Comparison of ENCODE assay signal across 17 cellular contexts in the genomic region with DNA sequence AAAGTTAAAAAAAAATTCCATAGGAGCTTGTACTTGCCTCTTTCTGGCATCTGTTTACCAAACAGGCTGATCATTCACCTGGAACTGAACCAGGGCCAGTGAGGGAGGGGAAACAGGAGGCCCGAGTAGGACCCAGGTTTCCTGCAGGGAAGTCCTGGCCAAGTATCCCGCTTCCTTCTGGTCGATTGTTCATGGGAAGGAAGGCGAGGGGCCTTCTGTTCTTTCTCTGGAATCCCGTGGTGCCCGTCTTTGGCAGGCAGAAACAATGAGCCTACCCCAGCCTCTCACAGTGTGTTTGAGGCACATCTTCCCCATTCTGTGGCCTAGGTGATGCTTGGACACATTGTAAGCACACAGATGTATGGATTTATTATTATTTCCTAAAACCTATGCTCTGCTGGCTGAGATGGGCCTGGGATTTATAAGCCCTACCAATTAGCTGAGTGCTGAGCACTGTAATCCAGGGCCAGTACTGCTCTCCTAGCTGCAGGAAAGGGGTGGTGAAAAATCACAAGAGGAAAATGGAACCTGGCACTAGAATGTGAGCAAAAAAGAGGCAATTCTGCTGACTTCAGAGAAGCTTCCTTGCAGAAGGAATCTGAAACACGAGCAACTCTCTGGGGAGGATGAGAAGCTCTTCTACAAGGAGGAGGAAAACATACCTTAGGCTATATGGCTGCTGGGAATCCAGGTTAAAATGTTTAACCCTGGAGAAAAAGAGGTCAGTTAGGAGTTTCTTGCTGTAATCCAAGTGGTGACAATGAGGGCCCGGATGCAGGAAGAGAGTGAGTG. TPM values are rescaled to one million over a fixed set of nuclear protein-coding genes. Genes with fewer than 3 reads are reported as not detected.
DNase-seq lines count a peak whose midpoint lies in the region; ATAC-seq, FAIRE-seq and TF ChIP-seq lines count a peak whose summit lies in the region.
"Had no signal": no experiment of that assay in that cellular context is flagged by ENCODE, and none has a peak within 500 bp of the region (broad histone marks: within the 10 kb centered on the region; RNA-seq: fewer than 3 reads in every experiment).

No MANE protein-coding gene starts in this region.

- WGBS in pancreas, 2 donors, result 53 to 67% methylated on average over 8 of the region's 8 CpGs

- H3K27ac ChIP-seq in pancreas, result no peak overlapping the region
- H3K27ac ChIP-seq: A549, epithelial cell of prostate, lower lobe of right lung, vagina had no signal

- H3K4me3 ChIP-seq in pancreas, result no peak overlapping the region
- H3K4me3 ChIP-seq: A549, lower lobe of right lung, vagina had no signal

- no peak for TF ChIP-seq CTCF in pancreas (IDR thresholded peaks at IDR 0.05)

- peaks cover 41% of the 10 kb centered on the region for H3K4me1 Mint-ChIP-seq in activated CD4-positive, alpha-beta T cell treated with anti-CD3 and anti-CD28 coated beads, Interleukin-2, amount 10 ng/mL, durations not matched to agents 24 days and 14 days
- H3K4me1 Mint-ChIP-seq in activated T-helper 1 cell treated with anti-CD3 and anti-CD28 coated beads, Interleukin-12 subunit alpha, Interleukin-12 subunit beta, Interleukin-2, Interleukin-4 antibody, amounts not matched to agents 30 ng/mL and 10 ng/mL and 1 ng/mL, durations not matched to agents 14 hours and 24 hours and 36 hours (ENCODE audit: low read depth), result peaks cover 51% of the 10 kb centered on the region

- H3K27me3 ChIP-seq in pancreas, result no peaks in the 10 kb centered on the region
- H3K27me3 ChIP-seq: vagina had no signal

- no peaks in the 10 kb centered on the region for H3K4me1 ChIP-seq in pancreas
- H3K4me1 ChIP-seq: lower lobe of right lung, vagina had no signal

- H3K9me3 Mint-ChIP-seq in activated CD4-positive, alpha-beta T cell treated with anti-CD3 and anti-CD28 coated beads, Interleukin-2, amount 10 ng/mL, durations not matched to agents 24 days and 14 days, result no peaks in the 10 kb centered on the region
- H3K9me3 Mint-ChIP-seq in activated T-helper 1 cell treated with anti-CD3 and anti-CD28 coated beads, Interleukin-12 subunit alpha, Interleukin-12 subunit beta, Interleukin-2, Interleukin-4 antibody, amounts not matched to agents 30 ng/mL and 10 ng/mL and 1 ng/mL, durations not matched to agents 14 hours and 24 hours and 36 hours, result no peaks in the 10 kb centered on the region
- H3K9me3 Mint-ChIP-seq: CD4-positive, alpha-beta T cell had no signal

- H3K9me3 ChIP-seq in pancreas, result no peaks in the 10 kb centered on the region
- H3K9me3 ChIP-seq: A549, lower lobe of right lung, vagina had no signal

- peak; percentile 61 for DNase-seq in activated CD4-positive, alpha-beta T cell treated with anti-CD3 and anti-CD28 coated beads, Interleukin-2, amount 10 ng/mL, durations not matched to agents 24 days and 14 days
- no peak for DNase-seq in activated CD4-positive, alpha-beta T cell treated with anti-CD3 and anti-CD28 coated beads for 1 hour
- DNase-seq in activated T-helper 1 cell treated with anti-CD3 and anti-CD28 coated beads, Interleukin-12 subunit alpha, Interleukin-12 subunit beta, Interleukin-2, Interleukin-4 antibody, amounts not matched to agents 30 ng/mL and 10 ng/mL and 1 ng/mL, durations not matched to agents 14 hours and 24 hours and 36 hours (ENCODE audit: low spot score), result no peak
- peak; percentile 54 for DNase-seq in glomerular endothelial cell (ENCODE audit: extremely low read depth, low read depth, low spot score)
- DNase-seq in pulmonary artery endothelial cell (ENCODE audit: low read depth, low spot score), result peak; percentile 63
- no peak for DNase-seq in pancreas
- DNase-seq: activated effector memory CD4-positive, alpha-beta T cell treated with anti-CD3 and anti-CD28 coated beads, Interleukin-2, amount 50 U/mL, for 16 hours; amniotic stem cell; CD4-positive, alpha-beta T cell; DMS79; lower lobe of right lung; NCI-H1417 treated with DMSO at 0.1 percent for 48 hours had no signal

- H3K36me3 ChIP-seq in pancreas, result no peaks in the 10 kb centered on the region
- H3K36me3 ChIP-seq: lower lobe of right lung, vagina had no signal

- no peaks in the 10 kb centered on the region for H3K36me3 Mint-ChIP-seq in activated CD4-positive, alpha-beta T cell treated with anti-CD3 and anti-CD28 coated beads, Interleukin-2, amount 10 ng/mL, durations not matched to agents 24 days and 14 days (ENCODE audit: low read depth)
- no peaks in the 10 kb centered on the region for H3K36me3 Mint-ChIP-seq in activated T-helper 1 cell treated with anti-CD3 and anti-CD28 coated beads, Interleukin-12 subunit alpha, Interleukin-12 subunit beta, Interleukin-2, Interleukin-4 antibody, amounts not matched to agents 30 ng/mL and 10 ng/mL and 1 ng/mL, durations not matched to agents 14 hours and 24 hours and 36 hours (ENCODE audit: low read depth)

- H3K27ac Mint-ChIP-seq in activated CD4-positive, alpha-beta T cell treated with anti-CD3 and anti-CD28 coated beads, Interleukin-2, amount 10 ng/mL, durations not matched to agents 24 days and 14 days, result peak overlapping the region; percentile 51
- H3K27ac Mint-ChIP-seq in activated T-helper 1 cell treated with anti-CD3 and anti-CD28 coated beads, Interleukin-12 subunit alpha, Interleukin-12 subunit beta, Interleukin-2, Interleukin-4 antibody, amounts not matched to agents 30 ng/mL and 10 ng/mL and 1 ng/mL, durations not matched to agents 14 hours and 24 hours and 36 hours, result peak overlapping the region; percentile 81
- H3K27ac Mint-ChIP-seq: CD4-positive, alpha-beta T cell had no signal

- intact Hi-C loops in activated CD4-positive, alpha-beta T cell treated with anti-CD3 and anti-CD28 coated beads, Interleukin-2, amount 10 ng/mL, durations not matched to agents 24 days and 14 days (cut with micrococcal nuclease), result loop anchor here (5.0 to 10.0 kb wide), 2 partner anchors 208 to 1205 kb away; no protein-coding TSS in a partner anchor
- intact Hi-C loops in activated T-helper 1 cell treated with anti-CD3 and anti-CD28 coated beads, Interleukin-12 subunit alpha, Interleukin-12 subunit beta, Interleukin-2, Interleukin-4 antibody, amounts not matched to agents 30 ng/mL and 10 ng/mL and 1 ng/mL, durations not matched to agents 14 hours and 24 hours and 36 hours (cut with micrococcal nuclease), result loop anchor here (5.0 to 10.0 kb wide), 2 partner anchors 208 to 1695 kb away; no protein-coding TSS in a partner anchor
- intact Hi-C loops in pancreas (cut with DNase I), result no loop called here

- no peak overlapping the region for H3K4me3 Mint-ChIP-seq in activated CD4-positive, alpha-beta T cell treated with anti-CD3 and anti-CD28 coated beads, Interleukin-2, amount 10 ng/mL, durations not matched to agents 24 days and 14 days
- H3K4me3 Mint-ChIP-seq in activated T-helper 1 cell treated with anti-CD3 and anti-CD28 coated beads, Interleukin-12 subunit alpha, Interleukin-12 subunit beta, Interleukin-2, Interleukin-4 antibody, amounts not matched to agents 30 ng/mL and 10 ng/mL and 1 ng/mL, durations not matched to agents 14 hours and 24 hours and 36 hours, result no peak overlapping the region
- H3K4me3 Mint-ChIP-seq: CD4-positive, alpha-beta T cell had no signal

- FAIRE-seq in pancreas (lab: Jason Lieb, UNC), result no peak
- FAIRE-seq: A549 had no signal

- ATAC-seq in GM19463 (IDR thresholded peaks at IDR 0.05; ENCODE audit: unreplicated experiment) (no peak), HG03175 (IDR thresholded peaks at IDR 0.05; ENCODE audit: unreplicated experiment) (no peak), pancreas (no peak)

- H3K27me3 Mint-ChIP-seq in activated CD4-positive, alpha-beta T cell treated with anti-CD3 and anti-CD28 coated beads, Interleukin-2, amount 10 ng/mL, durations not matched to agents 24 days and 14 days, result peaks cover 5% of the 10 kb centered on the region
- peaks cover 13% of the 10 kb centered on the region for H3K27me3 Mint-ChIP-seq in activated T-helper 1 cell treated with anti-CD3 and anti-CD28 coated beads, Interleukin-12 subunit alpha, Interleukin-12 subunit beta, Interleukin-2, Interleukin-4 antibody, amounts not matched to agents 30 ng/mL and 10 ng/mL and 1 ng/mL, durations not matched to agents 14 hours and 24 hours and 36 hours (ENCODE audit: insufficient read depth)

RNA-seq across cellular contexts. Expression of a gene that starts 53.5 kb away (rescaled TPM):
- total RNA-seq in activated CD4-positive, alpha-beta T cell treated with anti-CD3 and anti-CD28 coated beads, Interleukin-2, amount 10 ng/mL, durations not matched to agents 24 days and 14 days, result 52.3 and 54.5 TPM in 2 replicates
- total RNA-seq in activated T-helper 1 cell treated with anti-CD3 and anti-CD28 coated beads, Interleukin-12 subunit alpha, Interleukin-12 subunit beta, Interleukin-2, Interleukin-4 antibody, amounts not matched to agents 30 ng/mL and 10 ng/mL and 1 ng/mL, durations not matched to agents 14 hours and 24 hours and 36 hours, result 56.6 and 64.0 TPM in 2 replicates
- total RNA-seq in glomerular endothelial cell (34.6 and 54.1 TPM in 2 replicates), pulmonary artery endothelial cell (9.6 and 15.5 TPM in 2 replicates), pancreas (1 to 10 TPM; 1.3 to 9.0 (median 2.7) TPM)
- polyA plus RNA-seq in pancreas, result 1 to 10 TPM; 1.6 to 2.3 TPM

Comparison
In these comparisons a context has a peak if more than half of its experiments do, and no peak if none do; other contexts are left out.
1. DNase-seq: peak in activated CD4-positive, alpha-beta T cell treated with anti-CD3 and anti-CD28 coated beads, Interleukin-2, amount 10 ng/mL, durations not matched to agents 24 days and 14 days (single experiment), glomerular endothelial cell (single experiment) and pulmonary artery endothelial cell (single experiment); none in activated CD4-positive, alpha-beta T cell treated with anti-CD3 and anti-CD28 coated beads for 1 hour (single experiment), activated T-helper 1 cell treated with anti-CD3 and anti-CD28 coated beads, Interleukin-12 subunit alpha, Interleukin-12 subunit beta, Interleukin-2, Interleukin-4 antibody, amounts not matched to agents 30 ng/mL and 10 ng/mL and 1 ng/mL, durations not matched to agents 14 hours and 24 hours and 36 hours (single experiment) and pancreas (0 of 6).
2. intact Hi-C loops: an anchor here in activated CD4-positive, alpha-beta T cell treated with anti-CD3 and anti-CD28 coated beads, Interleukin-2, amount 10 ng/mL, durations not matched to agents 24 days and 14 days (5.0 to 10.0 kb wide) and activated T-helper 1 cell treated with anti-CD3 and anti-CD28 coated beads, Interleukin-12 subunit alpha, Interleukin-12 subunit beta, Interleukin-2, Interleukin-4 antibody, amounts not matched to agents 30 ng/mL and 10 ng/mL and 1 ng/mL, durations not matched to agents 14 hours and 24 hours and 36 hours (5.0 to 10.0 kb wide); none called in pancreas.